In genomic region chr3:50575372-50575771, GRCh38 we compare ENCODE assay signal across 16 cellular contexts. TPM values are rescaled to one million over a fixed set of nuclear protein-coding genes. Genes with fewer than 3 reads are reported as not detected.
DNase-seq lines count a peak whose midpoint lies in the region; ATAC-seq, FAIRE-seq and TF ChIP-seq lines count a peak whose summit lies in the region.
"Had no signal": no experiment of that assay in that cellular context is flagged by ENCODE, and none has a peak within 500 bp of the region (broad histone marks: within the 10 kb centered on the region; RNA-seq: fewer than 3 reads in every experiment).

No MANE protein-coding gene starts in this region.

- H3K27ac ChIP-seq in CD4-positive, alpha-beta T cell (ENCODE audit: low read depth, low read length), result peak overlapping the region; percentile 51
- H3K27ac ChIP-seq: esophagus muscularis mucosa, left ventricle myocardium inferior, SK-N-MC had no signal

- no peak for DNase-seq in CD4-positive, alpha-beta T cell
- peak; percentile 46 for DNase-seq in ELR (ENCODE audit: low read depth)
- peak; percentile 60 for DNase-seq in activated CD8-positive, alpha-beta memory T cell treated with anti-CD3 and anti-CD28 coated beads, Interleukin-2, amount 50 U/mL, for 48 hours
- DNase-seq in immature natural killer cell, result no peak
- no peak for DNase-seq in stimulated activated CD4-positive, alpha-beta T cell treated with anti-CD3 and anti-CD28 coated beads, Interleukin-4, amount 100 ng/mL, for 1 hour
- no peak for DNase-seq in stimulated activated naive CD4-positive, alpha-beta T cell treated with Interleukin-2 at 50 U/mL for 16 hours (lab: John Stamatoyannopoulos, UW)
- DNase-seq in HTR-8/SVneo (ENCODE audit: insufficient read length, low spot score), result no peak
- DNase-seq: activated CD4-positive, CD25-positive, alpha-beta regulatory T cell; left ventricle myocardium inferior; NCI-H1417 treated with DMSO at 0.1 percent for 48 hours; retina; stimulated activated CD4-positive, alpha-beta T cell treated with anti-CD3 and anti-CD28 coated beads, Interleukin-2, amount 100 ng/mL, for 24 hours had no signal

- H3K27me3 Mint-ChIP-seq in CD4-positive, alpha-beta T cell, result no peaks in the 10 kb centered on the region
- peaks cover 0 to 2% (median 0%) of the 10 kb centered on the region in 3 donors for H3K27me3 Mint-ChIP-seq in immature natural killer cell (ENCODE audit: low read depth in 3 of 3)

- ATAC-seq in CD4-positive, alpha-beta T cell (ENCODE audit: poor library complexity), result no peak

- no peak for TF ChIP-seq CTCF in CD4-positive, alpha-beta T cell (IDR thresholded peaks at IDR 0.05)

- H3K27ac Mint-ChIP-seq in CD4-positive, alpha-beta T cell, result peak overlapping the region; percentile 12
- H3K27ac Mint-ChIP-seq in immature natural killer cell, result peak overlapping the region; percentile 60 to 94 (median 90)

- POLR2A ChIA-PET in CD4-positive, alpha-beta T cell (lab: Charles Lee), result interaction anchor here (6.8 to 13.2 kb wide), 2 partner anchors 15 to 35 kb away, joined by 69 to 446 read pairs; partner anchors contain the start of genes CISH and MAPKAPK3

- H3K4me1 Mint-ChIP-seq in CD4-positive, alpha-beta T cell (ENCODE audit: low read depth), result peaks cover 46% of the 10 kb centered on the region
- H3K4me1 Mint-ChIP-seq in immature natural killer cell, result peaks cover 59 to 67% of the 10 kb centered on the region in 2 donors

- no peak for FAIRE-seq in HTR-8/SVneo (lab: Jason Lieb, UNC)
- FAIRE-seq: GM19239 had no signal

- peaks cover 45% of the 10 kb centered on the region for H3K36me3 Mint-ChIP-seq in CD4-positive, alpha-beta T cell (ENCODE audit: low read depth)
- H3K36me3 Mint-ChIP-seq in immature natural killer cell, result peaks cover 0 to 8% (median 5%) of the 10 kb centered on the region in 3 donors

- no peaks in the 10 kb centered on the region for H3K9me3 Mint-ChIP-seq in CD4-positive, alpha-beta T cell
- H3K9me3 Mint-ChIP-seq in immature natural killer cell, result no peaks in the 10 kb centered on the region

- no peaks in the 10 kb centered on the region for H3K9me3 ChIP-seq in CD4-positive, alpha-beta T cell (ENCODE audit: control insufficient read depth, low read length)
- H3K9me3 ChIP-seq: BLaER1 treated with 17β-estradiol and CSF1 and Interleukin-3, amounts not matched to agents 10 nM and 100 nM; esophagus muscularis mucosa; left ventricle myocardium inferior had no signal

- CTCF ChIA-PET in CD4-positive, alpha-beta T cell (lab: Charles Lee), result interaction anchor here (1.0 to 3.3 kb wide), 4 partner anchors 37 to 77 kb away, joined by 4 to 11 read pairs (median 4); partner anchors contain the start of gene CISH

- no peak overlapping the region for H3K4me3 Mint-ChIP-seq in CD4-positive, alpha-beta T cell
- peak overlapping the region in 4 of 5 donors; percentile 20 to 86 (median 37) for H3K4me3 Mint-ChIP-seq in immature natural killer cell

- intact Hi-C loops in CD4-positive, alpha-beta T cell (cut with DNase I, micrococcal nuclease), result no loop called here

- H3K27me3 ChIP-seq in CD4-positive, alpha-beta T cell (ENCODE audit: control insufficient read depth, insufficient read depth, low read length), result no peaks in the 10 kb centered on the region
- H3K27me3 ChIP-seq: BLaER1 treated with 17β-estradiol and CSF1 and Interleukin-3, amounts not matched to agents 10 nM and 100 nM; esophagus muscularis mucosa had no signal

RNA-seq across cellular contexts. Expression of gene HEMK1, which starts 6.0 kb away (rescaled TPM):
- 10 to 100 TPM; 12.4 to 14.6 TPM for total RNA-seq in CD4-positive, alpha-beta T cell
- polyA plus RNA-seq in immature natural killer cell, result 10 to 100 TPM; 18.3 to 54.9 (median 29.7) TPM

RNA-seq across cellular contexts. Expression of gene C3orf18, which starts 7.8 kb away (rescaled TPM):
- 1 to 10 TPM; 3.9 to 5.2 TPM for total RNA-seq in CD4-positive, alpha-beta T cell
- 10 to 100 TPM in 2 of 3 donors, 1 to 10 TPM in 1; 8.8 to 28.8 (median 11.5) TPM for polyA plus RNA-seq in immature natural killer cell

RNA-seq across cellular contexts. Expression of gene CISH, which starts 36.2 kb away (rescaled TPM):
- 1 to 10 TPM; 3.5 to 3.7 TPM for total RNA-seq in CD4-positive, alpha-beta T cell
- 10 to 100 TPM in 1 of 3 donors, 1 to 10 TPM in 2; 4.5 to 23.2 (median 7.3) TPM for polyA plus RNA-seq in immature natural killer cell

RNA-seq across cellular contexts. Expression of gene MAPKAPK3, which starts 41.6 kb away (rescaled TPM):
- 10 to 100 TPM; 16.4 to 16.6 TPM for total RNA-seq in CD4-positive, alpha-beta T cell
- polyA plus RNA-seq in immature natural killer cell, result 10 to 100 TPM; 57.2 to 92.0 (median 91.2) TPM

Comparison
In these comparisons a context has a peak if more than half of its experiments do, and no peak if none do; other contexts are left out.
1. DNase-seq: peak in ELR (single experiment) and activated CD8-positive, alpha-beta memory T cell treated with anti-CD3 and anti-CD28 coated beads, Interleukin-2, amount 50 U/mL, for 48 hours (single experiment); none in CD4-positive, alpha-beta T cell (0 of 10), immature natural killer cell (0 of 3), stimulated activated CD4-positive, alpha-beta T cell treated with anti-CD3 and anti-CD28 coated beads, Interleukin-4, amount 100 ng/mL, for 1 hour (single experiment), stimulated activated naive CD4-positive, alpha-beta T cell treated with Interleukin-2 at 50 U/mL for 16 hours (single experiment) and HTR-8/SVneo (single experiment).